ENCODE assay signal across 1 cellular context in the genomic region with DNA sequence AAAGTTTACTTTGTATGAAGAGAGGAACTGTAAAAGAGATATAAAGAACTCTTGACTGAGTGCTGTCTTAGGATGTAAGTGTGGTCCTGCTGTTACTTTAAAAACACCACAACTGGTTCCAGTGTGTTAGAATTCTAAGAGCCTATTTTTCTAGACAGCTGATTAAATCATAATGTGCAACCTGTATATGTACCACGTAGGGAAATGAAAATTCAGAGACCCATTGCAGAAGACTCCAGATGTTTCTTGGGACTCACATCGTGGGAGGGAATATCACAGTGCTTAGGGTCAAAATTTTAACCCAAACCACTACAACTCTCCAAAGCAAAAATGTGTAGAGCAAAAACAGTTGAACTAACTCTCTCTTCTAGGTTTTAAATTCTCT.
TF ChIP-seq lines count a peak whose summit lies in the region.

No MANE protein-coding gene starts in this region.

TF ChIP-seq in SK-N-SH, 30 proteins besides CTCF, POLR2A, EP300 and RAD21 (continued from another document):
- TF ChIP-seq, protein P1, sequence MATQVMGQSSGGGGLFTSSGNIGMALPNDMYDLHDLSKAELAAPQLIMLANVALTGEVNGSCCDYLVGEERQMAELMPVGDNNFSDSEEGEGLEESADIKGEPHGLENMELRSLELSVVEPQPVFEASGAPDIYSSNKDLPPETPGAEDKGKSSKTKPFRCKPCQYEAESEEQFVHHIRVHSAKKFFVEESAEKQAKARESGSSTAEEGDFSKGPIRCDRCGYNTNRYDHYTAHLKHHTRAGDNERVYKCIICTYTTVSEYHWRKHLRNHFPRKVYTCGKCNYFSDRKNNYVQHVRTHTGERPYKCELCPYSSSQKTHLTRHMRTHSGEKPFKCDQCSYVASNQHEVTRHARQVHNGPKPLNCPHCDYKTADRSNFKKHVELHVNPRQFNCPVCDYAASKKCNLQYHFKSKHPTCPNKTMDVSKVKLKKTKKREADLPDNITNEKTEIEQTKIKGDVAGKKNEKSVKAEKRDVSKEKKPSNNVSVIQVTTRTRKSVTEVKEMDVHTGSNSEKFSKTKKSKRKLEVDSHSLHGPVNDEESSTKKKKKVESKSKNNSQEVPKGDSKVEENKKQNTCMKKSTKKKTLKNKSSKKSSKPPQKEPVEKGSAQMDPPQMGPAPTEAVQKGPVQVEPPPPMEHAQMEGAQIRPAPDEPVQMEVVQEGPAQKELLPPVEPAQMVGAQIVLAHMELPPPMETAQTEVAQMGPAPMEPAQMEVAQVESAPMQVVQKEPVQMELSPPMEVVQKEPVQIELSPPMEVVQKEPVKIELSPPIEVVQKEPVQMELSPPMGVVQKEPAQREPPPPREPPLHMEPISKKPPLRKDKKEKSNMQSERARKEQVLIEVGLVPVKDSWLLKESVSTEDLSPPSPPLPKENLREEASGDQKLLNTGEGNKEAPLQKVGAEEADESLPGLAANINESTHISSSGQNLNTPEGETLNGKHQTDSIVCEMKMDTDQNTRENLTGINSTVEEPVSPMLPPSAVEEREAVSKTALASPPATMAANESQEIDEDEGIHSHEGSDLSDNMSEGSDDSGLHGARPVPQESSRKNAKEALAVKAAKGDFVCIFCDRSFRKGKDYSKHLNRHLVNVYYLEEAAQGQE (IDR thresholded peaks at IDR 0.05; ENCODE audit: low read depth, low read length), result no peak
- TF ChIP-seq MEF2A (IDR thresholded peaks at IDR 0.05; ENCODE audit: borderline replicate concordance, low read depth), result no peak
- TF ChIP-seq SIN3A (IDR thresholded peaks at IDR 0.05; ENCODE audit: borderline replicate concordance, low read depth, low read length), result no peak
- no peak for TF ChIP-seq JUND (IDR thresholded peaks at IDR 0.05)
- no peak for TF ChIP-seq GABPA (IDR thresholded peaks at IDR 0.05; ENCODE audit: low read depth)
- TF ChIP-seq POLR2AphosphoS5 (IDR thresholded peaks at IDR 0.05; ENCODE audit: low read depth, low read length), result no peak
- no peak for TF ChIP-seq NFIC (IDR thresholded peaks at IDR 0.05; ENCODE audit: borderline replicate concordance)
- no peak for TF ChIP-seq FOXJ3 (CRISPR knock-in tag; IDR thresholded peaks at IDR 0.05)
TF ChIP-seq in SK-N-SH: peak in this region for 0.
